In the genomic region with DNA sequence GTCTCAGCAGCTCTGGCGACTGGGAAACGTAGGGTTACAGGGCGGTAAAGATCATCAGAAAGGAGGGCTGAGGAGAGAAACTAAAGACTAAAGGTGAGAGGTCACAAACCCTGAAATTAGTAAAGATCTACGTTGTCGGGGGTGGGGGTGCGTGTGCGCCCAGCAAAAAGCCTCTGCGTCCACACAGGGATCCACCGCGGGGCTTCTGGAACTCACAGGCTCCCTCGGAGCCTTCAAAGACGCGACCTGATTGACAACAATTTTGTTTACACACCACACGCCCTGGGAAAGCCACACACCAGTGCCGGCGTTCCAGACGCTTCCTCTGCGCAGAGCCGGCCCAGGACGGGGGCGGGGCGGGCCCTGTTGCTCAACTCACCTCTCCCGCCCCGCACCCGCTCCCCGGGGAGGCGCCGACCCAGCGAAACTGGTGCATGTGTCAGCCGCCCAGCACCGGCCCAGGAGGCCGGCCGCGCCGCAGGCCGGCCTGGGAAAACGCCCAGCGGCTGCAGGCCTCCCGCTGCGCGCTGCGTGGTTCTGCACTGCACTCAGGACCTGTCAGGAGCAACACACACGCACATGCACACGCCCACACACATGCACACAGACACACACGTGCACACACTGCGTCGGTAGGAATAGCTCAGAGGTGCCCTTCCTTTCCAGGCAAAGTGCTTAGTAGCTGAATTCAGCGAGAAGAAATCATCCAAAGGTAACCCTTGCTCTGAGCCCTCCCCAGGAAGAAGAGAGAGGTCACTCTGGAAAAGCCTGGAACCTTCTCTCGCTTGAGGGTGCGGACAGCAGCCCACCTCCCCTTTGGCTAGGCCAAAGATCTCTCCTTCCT, we compare ENCODE assay signal across 1 cellular context.
TF ChIP-seq lines count a peak whose summit lies in the region.

No MANE protein-coding gene starts in this region.

TF ChIP-seq in K562, 482 proteins besides CTCF, POLR2A, EP300 and RAD21 (continued from another document):
- peak in 1 of 2 experiments; percentile 46; a peak in 1 of 4 replicates for TF ChIP-seq BCLAF1 (IDR thresholded peaks at IDR 0.05; ENCODE audit: borderline replicate concordance in 1 of 2, control insufficient read depth in 1 of 2, low read depth in 2 of 2, low read length in 1 of 2)
- TF ChIP-seq ETV5 (CRISPR knock-in tag; IDR thresholded peaks at IDR 0.05; ENCODE audit: low read depth): peak; percentile 84
- peak; percentile 78 for TF ChIP-seq XRCC5 (IDR thresholded peaks at IDR 0.05; ENCODE audit: low read depth, low read length)
- TF ChIP-seq KAT8 (IDR thresholded peaks at IDR 0.05; ENCODE audit: low read depth): no peak
- TF ChIP-seq CEBPG (CRISPR knock-in tag; IDR thresholded peaks at IDR 0.05): peak; percentile 96
- TF ChIP-seq CEBPG (tag; conservative IDR thresholded peaks at IDR 0.05 in 1 of 2, IDR thresholded peaks at IDR 0.05 in 1 of 2): peak; percentile 96 to 99
- TF ChIP-seq, protein P1, sequence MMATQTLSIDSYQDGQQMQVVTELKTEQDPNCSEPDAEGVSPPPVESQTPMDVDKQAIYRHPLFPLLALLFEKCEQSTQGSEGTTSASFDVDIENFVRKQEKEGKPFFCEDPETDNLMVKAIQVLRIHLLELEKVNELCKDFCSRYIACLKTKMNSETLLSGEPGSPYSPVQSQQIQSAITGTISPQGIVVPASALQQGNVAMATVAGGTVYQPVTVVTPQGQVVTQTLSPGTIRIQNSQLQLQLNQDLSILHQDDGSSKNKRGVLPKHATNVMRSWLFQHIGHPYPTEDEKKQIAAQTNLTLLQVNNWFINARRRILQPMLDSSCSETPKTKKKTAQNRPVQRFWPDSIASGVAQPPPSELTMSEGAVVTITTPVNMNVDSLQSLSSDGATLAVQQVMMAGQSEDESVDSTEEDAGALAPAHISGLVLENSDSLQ (IDR thresholded peaks at IDR 0.05): peak; percentile 86
- peak; percentile 90 to 95 for TF ChIP-seq MNT (conservative IDR thresholded peaks at IDR 0.05)
- TF ChIP-seq THAP7 (CRISPR knock-in tag; IDR thresholded peaks at IDR 0.05): no peak
- peak; percentile 30; the same call in 1 of the 2 replicates for TF ChIP-seq C11orf30 (IDR thresholded peaks at IDR 0.05; ENCODE audit: low read depth)
- no peak for TF ChIP-seq SLC30A9 (CRISPR knock-in tag; IDR thresholded peaks at IDR 0.05)
- no peak for TF ChIP-seq ILK (tag; IDR thresholded peaks at IDR 0.05; ENCODE audit: borderline replicate concordance, low read depth)
- peak; percentile 63; the same call in 1 of the 2 replicates for TF ChIP-seq SUPT5H (IDR thresholded peaks at IDR 0.05)
- no peak for TF ChIP-seq ZNF282 (CRISPR knock-in tag; IDR thresholded peaks at IDR 0.05)
- TF ChIP-seq FUS (optimal IDR thresholded peaks at IDR 0.05; ENCODE audit: low read depth, low read length): peak; percentile 18
- peak; percentile 96 for TF ChIP-seq ZFX (CRISPR knock-in tag; IDR thresholded peaks at IDR 0.05)
- TF ChIP-seq MTA2 (IDR thresholded peaks at IDR 0.05; ENCODE audit: low read depth): no peak
- peak; percentile 82 for TF ChIP-seq TARDBP (IDR thresholded peaks at IDR 0.05)
- TF ChIP-seq, protein P2, sequence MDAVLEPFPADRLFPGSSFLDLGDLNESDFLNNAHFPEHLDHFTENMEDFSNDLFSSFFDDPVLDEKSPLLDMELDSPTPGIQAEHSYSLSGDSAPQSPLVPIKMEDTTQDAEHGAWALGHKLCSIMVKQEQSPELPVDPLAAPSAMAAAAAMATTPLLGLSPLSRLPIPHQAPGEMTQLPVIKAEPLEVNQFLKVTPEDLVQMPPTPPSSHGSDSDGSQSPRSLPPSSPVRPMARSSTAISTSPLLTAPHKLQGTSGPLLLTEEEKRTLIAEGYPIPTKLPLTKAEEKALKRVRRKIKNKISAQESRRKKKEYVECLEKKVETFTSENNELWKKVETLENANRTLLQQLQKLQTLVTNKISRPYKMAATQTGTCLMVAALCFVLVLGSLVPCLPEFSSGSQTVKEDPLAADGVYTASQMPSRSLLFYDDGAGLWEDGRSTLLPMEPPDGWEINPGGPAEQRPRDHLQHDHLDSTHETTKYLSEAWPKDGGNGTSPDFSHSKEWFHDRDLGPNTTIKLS (IDR thresholded peaks at IDR 0.05; ENCODE audit: borderline replicate concordance, low read depth): peak; percentile 70; the same call in 1 of the 2 replicates
- TF ChIP-seq ZNF77 (CRISPR knock-in tag; IDR thresholded peaks at IDR 0.05): no peak
- peak; percentile 19; the same call in 1 of the 2 replicates for TF ChIP-seq SMARCA4 (IDR thresholded peaks at IDR 0.05)
- no peak for TF ChIP-seq RAD51 (IDR thresholded peaks at IDR 0.05; ENCODE audit: borderline replicate concordance, low read depth)
- peak; percentile 82; the same call in 1 of the 2 replicates for TF ChIP-seq ZBTB7A (IDR thresholded peaks at IDR 0.05; ENCODE audit: borderline replicate concordance, control insufficient read depth, low read depth, low read length)
- 0 out of 2 replicates have a peak, but pooled peaks have one; percentile 33 for TF ChIP-seq NFRKB (IDR thresholded peaks at IDR 0.05; ENCODE audit: low read depth)
- peak in 1 of 3 experiments; percentile 75; a peak in 2 of 6 replicates for TF ChIP-seq ZBTB11 (CRISPR knock-in tag; IDR thresholded peaks at IDR 0.05)
- TF ChIP-seq HMGN3 (IDR thresholded peaks at IDR 0.05; ENCODE audit: borderline replicate concordance, extremely low read depth, insufficient read length, low read depth, low read length): peak; percentile 99
- no peak for TF ChIP-seq HDAC3 (IDR thresholded peaks at IDR 0.05; ENCODE audit: borderline replicate concordance, partially characterized antibody)
- peak; percentile 72 for TF ChIP-seq BCOR (IDR thresholded peaks at IDR 0.05)
- peak; percentile 28 for TF ChIP-seq TBP (optimal IDR thresholded peaks at IDR 0.05; ENCODE audit: low read depth, low read length)
- TF ChIP-seq GATAD2A (IDR thresholded peaks at IDR 0.05): 0 out of 2 replicates have a peak, but pooled peaks have one; percentile 68
- TF ChIP-seq ZFPM2 (CRISPR knock-in tag; IDR thresholded peaks at IDR 0.05): no peak
- peak; percentile 64 for TF ChIP-seq PHF20 (IDR thresholded peaks at IDR 0.05; ENCODE audit: partially characterized antibody)
- no peak for TF ChIP-seq NFE2L1 (tag; IDR thresholded peaks at IDR 0.05; ENCODE audit: borderline replicate concordance, low read depth)
- TF ChIP-seq, protein P3, sequence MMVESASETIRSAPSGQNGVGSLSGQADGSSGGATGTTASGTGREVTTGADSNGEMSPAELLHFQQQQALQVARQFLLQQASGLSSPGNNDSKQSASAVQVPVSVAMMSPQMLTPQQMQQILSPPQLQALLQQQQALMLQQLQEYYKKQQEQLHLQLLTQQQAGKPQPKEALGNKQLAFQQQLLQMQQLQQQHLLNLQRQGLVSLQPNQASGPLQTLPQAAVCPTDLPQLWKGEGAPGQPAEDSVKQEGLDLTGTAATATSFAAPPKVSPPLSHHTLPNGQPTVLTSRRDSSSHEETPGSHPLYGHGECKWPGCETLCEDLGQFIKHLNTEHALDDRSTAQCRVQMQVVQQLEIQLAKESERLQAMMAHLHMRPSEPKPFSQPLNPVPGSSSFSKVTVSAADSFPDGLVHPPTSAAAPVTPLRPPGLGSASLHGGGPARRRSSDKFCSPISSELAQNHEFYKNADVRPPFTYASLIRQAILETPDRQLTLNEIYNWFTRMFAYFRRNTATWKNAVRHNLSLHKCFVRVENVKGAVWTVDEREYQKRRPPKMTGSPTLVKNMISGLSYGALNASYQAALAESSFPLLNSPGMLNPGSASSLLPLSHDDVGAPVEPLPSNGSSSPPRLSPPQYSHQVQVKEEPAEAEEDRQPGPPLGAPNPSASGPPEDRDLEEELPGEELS (CRISPR knock-in tag; IDR thresholded peaks at IDR 0.05; ENCODE audit: borderline replicate concordance): peak; percentile 100
- peak; percentile 78; the same call in 1 of the 2 replicates for TF ChIP-seq ZNF589 (CRISPR knock-in tag; IDR thresholded peaks at IDR 0.05; ENCODE audit: low read depth)
- TF ChIP-seq SREBF2 (CRISPR knock-in tag; IDR thresholded peaks at IDR 0.05): no peak
- TF ChIP-seq ZNF274 (IDR thresholded peaks at IDR 0.05; ENCODE audit: borderline replicate concordance, low read depth, low read length): no peak; the same call in 1 of the 2 replicates
- no peak for TF ChIP-seq ZNF41 (CRISPR knock-in tag; conservative IDR thresholded peaks at IDR 0.05)
- TF ChIP-seq ZSCAN29 (IDR thresholded peaks at IDR 0.05): 0 out of 2 replicates have a peak, but pooled peaks have one; percentile 62
- TF ChIP-seq DPF2 (IDR thresholded peaks at IDR 0.05): peak; percentile 63; the same call in 1 of the 2 replicates
- TF ChIP-seq ILF3 (IDR thresholded peaks at IDR 0.05; ENCODE audit: borderline replicate concordance): no peak
- no peak for TF ChIP-seq HNRNPK (IDR thresholded peaks at IDR 0.05; ENCODE audit: low read depth, low read length, poor library complexity, severe bottlenecking)
- peak in 1 of 2 experiments; percentile 54; a peak in 1 of 4 replicates for TF ChIP-seq TEAD1 (CRISPR knock-in tag; IDR thresholded peaks at IDR 0.05)
- 0 out of 2 replicates have a peak, but pooled peaks have one; percentile 41 for TF ChIP-seq NCOA1 (IDR thresholded peaks at IDR 0.05; ENCODE audit: low read depth)
- TF ChIP-seq TRIM24 (IDR thresholded peaks at IDR 0.05): peak; percentile 46 to 77; a peak in 3 of 4 replicates
